ENCODE assay signal across 28 cellular contexts in genomic region chr5:9396285-9396770, GRCh38.
"Had no signal": no experiment of that assay in that cellular context is flagged by ENCODE, and none has a peak within 500 bp of the region (broad histone marks: within the 10 kb centered on the region; RNA-seq: fewer than 3 reads in every experiment).

No MANE protein-coding gene starts in this region.

- H3K4me1 ChIP-seq: ascending aorta had no signal

- H3K36me3 Mint-ChIP-seq: activated naive CD4-positive, alpha-beta T cell treated with anti-CD3 and anti-CD28 coated beads, Interleukin-2, amount 50 U/mL, for 24 hours; activated naive CD8-positive, alpha-beta T cell treated with anti-CD3 and anti-CD28 coated beads, Interleukin-2, amount 10 ng/mL, durations not matched to agents 7 days and 5 days had no signal

- H3K9me3 ChIP-seq: ascending aorta, MG63 had no signal

- DNase-seq: activated CD4-positive, alpha-beta T cell treated with anti-CD3 and anti-CD28 coated beads for 1 hour; activated CD4-positive, alpha-beta T cell treated with anti-CD3 and anti-CD28 coated beads for 48 hours; activated CD4-positive, CD25-positive, alpha-beta regulatory T cell; activated CD8-positive, alpha-beta T cell treated with anti-CD3 and anti-CD28 coated beads for 36 hours; activated gamma-delta T cell; activated naive CD4-positive, alpha-beta T cell treated with Interleukin-2 at 50 U/mL for 16 hours; activated naive CD8-positive, alpha-beta T cell treated with anti-CD3 and anti-CD28 coated beads, Interleukin-2, amount 10 ng/mL, durations not matched to agents 7 days and 5 days; activated T-cell treated with anti-CD3 and anti-CD28 coated beads, Interleukin-2, amount 50 U/mL, for 24 hours; amygdala; Kasumi-1; KG1; MG63; NCI-H1048; NCI-H1436 treated with DMSO at 0.1 percent for 48 hours; NCI-H1694 treated with DMSO at 0.1 percent for 48 hours; NCI-H2029; NCI-H524 treated with DMSO at 0.1 percent for 48 hours; NK-92 treated with Interleukin-12 subunit alpha and Interleukin-12 subunit beta, amount 100 ng/mL, for 24 hours; Right ventricle myocardium superior; SW 1271; T-helper 1 cell; T-helper 2 cell; T-helper 9 cell had no signal

- H3K4me1 Mint-ChIP-seq: activated naive CD4-positive, alpha-beta T cell treated with anti-CD3 and anti-CD28 coated beads, Interleukin-2, amount 50 U/mL, for 24 hours; activated naive CD8-positive, alpha-beta T cell treated with anti-CD3 and anti-CD28 coated beads, Interleukin-2, amount 10 ng/mL, durations not matched to agents 7 days and 5 days had no signal

- H3K9me3 Mint-ChIP-seq: activated naive CD4-positive, alpha-beta T cell treated with anti-CD3 and anti-CD28 coated beads, Interleukin-2, amount 50 U/mL, for 24 hours had no signal

- H3K27ac ChIP-seq: ascending aorta, cardiac muscle cell, VCaP had no signal

- H3K4me3 ChIP-seq: ascending aorta, cardiac muscle cell, MG63 had no signal

- H3K27me3 ChIP-seq: ascending aorta, cardiac muscle cell, MG63 had no signal

- H3K27ac Mint-ChIP-seq: activated CD8-positive, alpha-beta T cell treated with anti-CD3 and anti-CD28 coated beads for 36 hours; activated naive CD4-positive, alpha-beta T cell treated with anti-CD3 and anti-CD28 coated beads, Interleukin-2, amount 50 U/mL, for 24 hours; activated naive CD8-positive, alpha-beta T cell treated with anti-CD3 and anti-CD28 coated beads, Interleukin-2, amount 10 ng/mL, durations not matched to agents 7 days and 5 days; activated T-cell treated with anti-CD3 and anti-CD28 coated beads, Interleukin-2, amount 50 U/mL, for 24 hours; activated T-helper 2 cell treated with anti-CD3 and anti-CD28 coated beads, Interferon-gamma antibody, Interleukin-2, Interleukin-4, amounts not matched to agents 10 μg/mL and 5 μg/mL and 100 μg/mL, durations not matched to agents 14 hours and 24 hours and 36 hours had no signal

- H3K4me3 Mint-ChIP-seq: activated CD8-positive, alpha-beta T cell treated with anti-CD3 and anti-CD28 coated beads for 36 hours; activated naive CD4-positive, alpha-beta T cell treated with anti-CD3 and anti-CD28 coated beads, Interleukin-2, amount 50 U/mL, for 24 hours; activated naive CD8-positive, alpha-beta T cell treated with anti-CD3 and anti-CD28 coated beads, Interleukin-2, amount 10 ng/mL, durations not matched to agents 7 days and 5 days; activated T-cell treated with anti-CD3 and anti-CD28 coated beads, Interleukin-2, amount 50 U/mL, for 24 hours had no signal

- H3K36me3 ChIP-seq: ascending aorta, cardiac muscle cell had no signal

- H3K27me3 Mint-ChIP-seq: activated CD8-positive, alpha-beta T cell treated with anti-CD3 and anti-CD28 coated beads for 36 hours; activated naive CD4-positive, alpha-beta T cell treated with anti-CD3 and anti-CD28 coated beads, Interleukin-2, amount 50 U/mL, for 24 hours; activated naive CD8-positive, alpha-beta T cell treated with anti-CD3 and anti-CD28 coated beads, Interleukin-2, amount 10 ng/mL, durations not matched to agents 7 days and 5 days; activated T-cell treated with anti-CD3 and anti-CD28 coated beads, Interleukin-2, amount 50 U/mL, for 24 hours had no signal

- ATAC-seq: activated CD8-positive, alpha-beta T cell treated with anti-CD3 and anti-CD28 coated beads for 36 hours had no signal
